ENCODE assay signal across 8 cellular contexts in the genomic region with DNA sequence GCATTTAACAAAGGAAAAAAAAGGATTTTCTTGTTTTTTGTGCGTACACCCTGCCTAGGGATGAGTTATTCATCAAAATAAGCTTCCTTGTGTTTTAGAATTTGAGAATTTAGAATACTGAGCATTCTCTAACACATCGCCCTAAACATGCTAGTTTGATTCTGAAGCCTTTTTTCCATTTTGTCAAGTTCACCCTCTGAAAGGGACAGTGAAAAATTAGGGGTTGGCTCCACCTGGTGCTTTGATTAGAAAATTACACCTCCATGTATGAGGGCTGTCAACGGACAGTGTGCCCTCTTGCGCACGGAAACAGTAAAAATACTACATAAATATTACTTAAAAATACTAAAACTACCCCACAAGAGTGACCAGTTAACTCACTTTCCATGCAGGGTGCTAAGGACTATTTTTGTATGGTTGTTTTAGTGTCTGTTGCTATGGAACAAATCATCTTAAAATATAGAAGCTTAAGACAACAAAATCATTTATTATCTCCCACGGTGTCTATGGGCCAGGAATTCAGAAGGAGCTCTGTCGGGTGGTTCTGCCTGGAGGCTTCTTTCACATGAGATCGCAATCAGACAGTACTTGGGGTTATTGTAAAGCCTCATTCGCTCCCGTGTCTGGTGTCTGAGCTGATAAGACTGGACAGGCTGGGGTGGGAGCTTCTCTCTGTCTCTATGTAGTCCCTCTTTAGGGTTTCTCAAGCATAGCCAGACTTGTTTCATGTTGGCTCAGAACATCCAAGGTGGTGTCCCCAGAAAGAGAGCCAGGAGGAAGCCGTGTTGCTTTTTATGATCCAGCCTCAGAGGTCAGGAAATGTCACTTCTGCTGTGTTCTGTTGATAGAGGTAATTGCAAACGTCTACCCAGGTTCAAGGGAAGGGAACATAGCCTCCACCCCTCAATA. TPM values are rescaled to one million over a fixed set of nuclear protein-coding genes. Genes with fewer than 3 reads are reported as not detected.
DNase-seq lines count a peak whose midpoint lies in the region; ATAC-seq and TF ChIP-seq lines count a peak whose summit lies in the region.

No MANE protein-coding gene starts in this region.

- H3K36me3 ChIP-seq in SU-DHL-6 (ENCODE audit: low read length), result peaks cover 5% of the 10 kb centered on the region; the same call in 1 of the 2 replicates
- no peaks in the 10 kb centered on the region for H3K36me3 ChIP-seq in sigmoid colon

- H3K4me2 ChIP-seq in SU-DHL-6 (ENCODE audit: low read depth, low read length, poor library complexity, severe bottlenecking), result peak overlapping the region; percentile 53

- peak overlapping the region; percentile 42 for H3K9ac ChIP-seq in SU-DHL-6 (ENCODE audit: low read length)

- DNase-seq in GM12864 (ENCODE audit: low read depth) (peak; percentile 76), NCI-H1092 treated with DMSO at 0.1 percent for 48 hours (lab: John Stamatoyannopoulos, UW) (peak; percentile 35), amniotic epithelial cell (ENCODE audit: low read depth) (peak; percentile 80), right cardiac atrium (peak; percentile 22 to 56 (median 31)), sigmoid colon (peak; percentile 74)

- H3K4me3 ChIP-seq in GM12864 (ENCODE audit: low read depth, low read length) (no peak overlapping the region), SU-DHL-6 (ENCODE audit: insufficient read depth, low read length, poor library complexity, severe bottlenecking) (no peak overlapping the region), right cardiac atrium (ENCODE audit: low read length) (no peak overlapping the region), sigmoid colon (no peak overlapping the region)

- TF ChIP-seq POLR2A in sigmoid colon (IDR thresholded peaks at IDR 0.05), result no peak

- peaks cover 4% of the 10 kb centered on the region for H3K4me1 ChIP-seq in right cardiac atrium (ENCODE audit: control insufficient read depth, insufficient read depth, low read length)
- peaks cover 0 to 12% (median 5%) of the 10 kb centered on the region in 4 donors for H3K4me1 ChIP-seq in sigmoid colon

- no peaks in the 10 kb centered on the region for H3K27me3 ChIP-seq in SU-DHL-6 (ENCODE audit: low read length)
- H3K27me3 ChIP-seq in right cardiac atrium (ENCODE audit: control insufficient read depth, insufficient read depth), result no peaks in the 10 kb centered on the region
- no peaks in the 10 kb centered on the region for H3K27me3 ChIP-seq in sigmoid colon

- no peak for TF ChIP-seq EP300 in sigmoid colon (IDR thresholded peaks at IDR 0.05)

- H2AFZ ChIP-seq in SU-DHL-6 (ENCODE audit: low read depth, low read length, severe bottlenecking), result peak overlapping the region; percentile 61

- intact Hi-C loops in right cardiac atrium (cut with DNase I) (loop anchor here (2.0 to 10.0 kb wide), 5 partner anchors 252 to 354 kb away; no protein-coding TSS in a partner anchor), sigmoid colon (cut with DNase I) (loop anchor here (1.0 to 10.0 kb wide), 4 partner anchors 78 to 404 kb away; a partner anchor contains a TSS)

- H3F3A ChIP-seq in SU-DHL-6 (ENCODE audit: insufficient read depth), result peaks cover 43% of the 10 kb centered on the region

- no peaks in the 10 kb centered on the region for H3K9me2 ChIP-seq in SU-DHL-6 (replicated peaks; ENCODE audit: insufficient read depth, low read length)

- no peaks in the 10 kb centered on the region for H3K79me2 ChIP-seq in SU-DHL-6 (ENCODE audit: insufficient read depth, low read length)

- H3K9me3 ChIP-seq in SU-DHL-6 (ENCODE audit: insufficient read depth, low read length) (peaks cover 4% of the 10 kb centered on the region; the same call in 1 of the 2 replicates), right cardiac atrium (ENCODE audit: control insufficient read depth, low read length) (no peaks in the 10 kb centered on the region), sigmoid colon (no peaks in the 10 kb centered on the region)

- H3K27ac ChIP-seq in SU-DHL-6 (ENCODE audit: low read depth, low read length) (peak overlapping the region; percentile 92), right cardiac atrium (ENCODE audit: low read length) (no peak overlapping the region), sigmoid colon (peak overlapping the region in 1 of 4 donors; percentile 21)

- ATAC-seq in HG02610 (IDR thresholded peaks at IDR 0.05; ENCODE audit: unreplicated experiment) (peak; percentile 48), right cardiac atrium (peak; percentile 90 to 91), HG03025 (IDR thresholded peaks at IDR 0.05; ENCODE audit: low FRiP score, unreplicated experiment) (no peak)

- TF ChIP-seq CTCF in GM12864 (IDR thresholded peaks at IDR 0.05; ENCODE audit: low read depth, low read length, missing control alignments) (peak; percentile 69), SU-DHL-6 (IDR thresholded peaks at IDR 0.05; ENCODE audit: insufficient read depth, low read length, poor library complexity, severe bottlenecking) (peak; percentile 99), sigmoid colon (IDR thresholded peaks at IDR 0.05) (peak; percentile 78 to 89 (median 84))

- WGBS in right cardiac atrium, result 21% methylated on average over 12 of the region's 12 CpGs
- 18 to 32% methylated on average over 12 of the region's 12 CpGs for WGBS in sigmoid colon, 2 donors

- no peaks in the 10 kb centered on the region for H4K20me1 ChIP-seq in SU-DHL-6 (ENCODE audit: low read depth, low read length)

RNA-seq across cellular contexts. Expression of a gene that starts 41.1 kb away (rescaled TPM):
- total RNA-seq in right cardiac atrium, result 1 to 10 TPM; 4.9 to 5.7 (median 5.4) TPM
- polyA plus RNA-seq in right cardiac atrium, result 1.8 TPM
- total RNA-seq in sigmoid colon, result 10 to 100 TPM in 3 of 4 donors, 1 to 10 TPM in 1; 8.7 to 11.0 (median 10.4) TPM
- polyA plus RNA-seq in sigmoid colon, result 1 to 10 TPM in 2 of 3 donors, under 1 TPM in 1; 0.92 to 1.2 (median 1.0) TPM
